ENCODE assay signal across 13 cellular contexts in the genomic region with DNA sequence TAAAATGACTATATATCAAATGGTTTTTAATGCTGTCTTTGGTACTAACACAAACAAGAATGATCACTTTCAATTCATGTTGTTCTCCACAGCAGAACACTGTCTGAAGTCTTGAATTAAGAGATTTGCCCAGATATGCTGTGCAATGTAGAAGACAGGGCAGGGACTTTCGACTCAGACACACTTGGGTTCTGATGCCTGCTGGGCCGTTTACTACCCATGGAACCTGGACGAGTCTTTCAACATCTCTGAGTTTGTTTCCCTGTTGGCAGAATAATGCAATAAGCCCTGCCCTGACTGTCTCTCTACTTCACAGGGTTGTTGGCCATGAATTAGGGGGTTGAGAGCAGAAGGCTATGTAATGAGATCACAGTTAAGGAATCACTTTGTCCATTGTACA.
DNase-seq lines count a peak whose midpoint lies in the region; ATAC-seq and TF ChIP-seq lines count a peak whose summit lies in the region.
"Had no signal": no experiment of that assay in that cellular context is flagged by ENCODE, and none has a peak within 500 bp of the region (broad histone marks: within the 10 kb centered on the region; RNA-seq: fewer than 3 reads in every experiment).

No MANE protein-coding gene starts in this region.

- peak; percentile 28 for ATAC-seq in GM19035 (IDR thresholded peaks at IDR 0.05; ENCODE audit: unreplicated experiment)
- ATAC-seq in HG03280 (IDR thresholded peaks at IDR 0.05; ENCODE audit: unreplicated experiment): peak; percentile 15
- no peak for ATAC-seq in CD8-positive, alpha-beta T cell

- no peak overlapping the region for H3K27ac Mint-ChIP-seq in CD8-positive, alpha-beta T cell

- no peak for TF ChIP-seq RAD21 in neural cell (conservative IDR thresholded peaks at IDR 0.05)

- H3K9me3 Mint-ChIP-seq in CD8-positive, alpha-beta T cell: no peaks in the 10 kb centered on the region

- H3K9ac ChIP-seq in neural cell (ENCODE audit: low read length): no peak overlapping the region

- no peaks in the 10 kb centered on the region for H3K79me2 ChIP-seq in neural cell (replicated peaks; ENCODE audit: insufficient read depth, low read length)

- no peaks in the 10 kb centered on the region for H3K9me2 ChIP-seq in neural cell (ENCODE audit: insufficient read depth, low read length)

- peak overlapping the region; percentile 14; the same call in 1 of the 2 replicates for H3K27ac ChIP-seq in WERI-Rb-1
- peak overlapping the region; percentile 78 for H3K27ac ChIP-seq in neural cell (ENCODE audit: low read length)
- H3K27ac ChIP-seq in CD8-positive, alpha-beta T cell (ENCODE audit: low read depth, low read length): no peak overlapping the region
- H3K27ac ChIP-seq: ovary had no signal

- no peak for TF ChIP-seq EP300 in neural cell (conservative IDR thresholded peaks at IDR 0.05; ENCODE audit: poor library complexity, severe bottlenecking)

- H3K4me3 ChIP-seq in WERI-Rb-1 (ENCODE audit: low read depth, low read length): no peak overlapping the region
- no peak overlapping the region for H3K4me3 ChIP-seq in neural cell (ENCODE audit: low read length)
- H3K4me3 ChIP-seq in CD8-positive, alpha-beta T cell (ENCODE audit: low read depth, low read length): no peak overlapping the region
- H3K4me3 ChIP-seq: ovary had no signal

- TF ChIP-seq CTCF in WERI-Rb-1 (IDR thresholded peaks at IDR 0.05; ENCODE audit: low read depth, low read length) (no peak), neural cell (IDR thresholded peaks at IDR 0.05; ENCODE audit: poor library complexity, severe bottlenecking) (no peak), GM10266 (IDR thresholded peaks at IDR 0.05; ENCODE audit: control insufficient read depth, insufficient read depth, low read depth, missing control alignments) (no peak)
- TF ChIP-seq CTCF in CD8-positive, alpha-beta T cell (IDR thresholded peaks at IDR 0.05): no peak

- no peaks in the 10 kb centered on the region for H3K4me1 Mint-ChIP-seq in CD8-positive, alpha-beta T cell (ENCODE audit: low read depth)

- no peaks in the 10 kb centered on the region for H3K27me3 Mint-ChIP-seq in CD8-positive, alpha-beta T cell (ENCODE audit: low read depth)

- no peaks in the 10 kb centered on the region for H3K4me1 ChIP-seq in CD8-positive, alpha-beta T cell (ENCODE audit: insufficient read depth, low read length)

- no peak overlapping the region for H2AFZ ChIP-seq in neural cell (ENCODE audit: low read depth, low read length)

- no peak overlapping the region for H3K4me2 ChIP-seq in neural cell (ENCODE audit: low read length)

- H3K36me3 ChIP-seq in WERI-Rb-1 (no peaks in the 10 kb centered on the region), neural cell (ENCODE audit: insufficient read depth, low read length) (no peaks in the 10 kb centered on the region)
- no peaks in the 10 kb centered on the region for H3K36me3 ChIP-seq in CD8-positive, alpha-beta T cell (ENCODE audit: insufficient read depth, low read length)
- H3K36me3 ChIP-seq: ovary had no signal

- POLR2A ChIA-PET in CD8-positive, alpha-beta T cell (lab: Charles Lee): no interaction called here

- H3K9me3 ChIP-seq in WERI-Rb-1 (ENCODE audit: severe bottlenecking) (no peaks in the 10 kb centered on the region), neural cell (ENCODE audit: low read length) (no peaks in the 10 kb centered on the region)
- H3K9me3 ChIP-seq in CD8-positive, alpha-beta T cell (ENCODE audit: low read length): no peaks in the 10 kb centered on the region
- H3K9me3 ChIP-seq: ovary had no signal

- no peaks in the 10 kb centered on the region for H3F3A ChIP-seq in neural cell (ENCODE audit: insufficient read depth, low read length, poor library complexity, severe bottlenecking)

- intact Hi-C loops in CD8-positive, alpha-beta T cell (cut with DNase I, micrococcal nuclease): no loop called here

- no peak overlapping the region for H3K4me3 Mint-ChIP-seq in CD8-positive, alpha-beta T cell

- no peaks in the 10 kb centered on the region for H3K27me3 ChIP-seq in WERI-Rb-1 (ENCODE audit: insufficient read depth, low read depth, severe bottlenecking)
- H3K27me3 ChIP-seq in neural cell (ENCODE audit: insufficient read depth, low read depth, low read length): no peaks in the 10 kb centered on the region
- peaks cover 6% of the 10 kb centered on the region for H3K27me3 ChIP-seq in CD8-positive, alpha-beta T cell (ENCODE audit: insufficient read depth, low read length)
- H3K27me3 ChIP-seq: ovary had no signal

- CTCF ChIA-PET in CD8-positive, alpha-beta T cell (lab: Charles Lee): no interaction called here

- DNase-seq in WERI-Rb-1 (no peak), cerebellar cortex (ENCODE audit: low spot score) (no peak), GM10266 (ENCODE audit: extremely low spot score) (no peak)
- no peak for DNase-seq in CD8-positive, alpha-beta T cell
- no peak for DNase-seq in activated CD4-positive, alpha-beta T cell treated with anti-CD3 and anti-CD28 coated beads, Interleukin-2, amount 50 U/mL, for 1 hour
- DNase-seq: amygdala; effector memory CD4-positive, alpha-beta T cell; NCI-H2029; ovary; T-helper 2 cell had no signal

- H4K20me1 ChIP-seq in neural cell (ENCODE audit: insufficient read depth): no peaks in the 10 kb centered on the region

- no peaks in the 10 kb centered on the region for H3K36me3 Mint-ChIP-seq in CD8-positive, alpha-beta T cell

TF ChIP-seq in neural cell, 6 proteins besides CTCF, POLR2A, EP300 and RAD21:
- TF ChIP-seq MXI1 (conservative IDR thresholded peaks at IDR 0.05; ENCODE audit: poor library complexity, severe bottlenecking): no peak
- TF ChIP-seq TAF1 (IDR thresholded peaks at IDR 0.05; ENCODE audit: low read depth): no peak
- TF ChIP-seq POLR2AphosphoS5 (IDR thresholded peaks at IDR 0.05): no peak
- TF ChIP-seq SMC3 (conservative IDR thresholded peaks at IDR 0.05; ENCODE audit: poor library complexity): no peak
- TF ChIP-seq, protein P1, sequence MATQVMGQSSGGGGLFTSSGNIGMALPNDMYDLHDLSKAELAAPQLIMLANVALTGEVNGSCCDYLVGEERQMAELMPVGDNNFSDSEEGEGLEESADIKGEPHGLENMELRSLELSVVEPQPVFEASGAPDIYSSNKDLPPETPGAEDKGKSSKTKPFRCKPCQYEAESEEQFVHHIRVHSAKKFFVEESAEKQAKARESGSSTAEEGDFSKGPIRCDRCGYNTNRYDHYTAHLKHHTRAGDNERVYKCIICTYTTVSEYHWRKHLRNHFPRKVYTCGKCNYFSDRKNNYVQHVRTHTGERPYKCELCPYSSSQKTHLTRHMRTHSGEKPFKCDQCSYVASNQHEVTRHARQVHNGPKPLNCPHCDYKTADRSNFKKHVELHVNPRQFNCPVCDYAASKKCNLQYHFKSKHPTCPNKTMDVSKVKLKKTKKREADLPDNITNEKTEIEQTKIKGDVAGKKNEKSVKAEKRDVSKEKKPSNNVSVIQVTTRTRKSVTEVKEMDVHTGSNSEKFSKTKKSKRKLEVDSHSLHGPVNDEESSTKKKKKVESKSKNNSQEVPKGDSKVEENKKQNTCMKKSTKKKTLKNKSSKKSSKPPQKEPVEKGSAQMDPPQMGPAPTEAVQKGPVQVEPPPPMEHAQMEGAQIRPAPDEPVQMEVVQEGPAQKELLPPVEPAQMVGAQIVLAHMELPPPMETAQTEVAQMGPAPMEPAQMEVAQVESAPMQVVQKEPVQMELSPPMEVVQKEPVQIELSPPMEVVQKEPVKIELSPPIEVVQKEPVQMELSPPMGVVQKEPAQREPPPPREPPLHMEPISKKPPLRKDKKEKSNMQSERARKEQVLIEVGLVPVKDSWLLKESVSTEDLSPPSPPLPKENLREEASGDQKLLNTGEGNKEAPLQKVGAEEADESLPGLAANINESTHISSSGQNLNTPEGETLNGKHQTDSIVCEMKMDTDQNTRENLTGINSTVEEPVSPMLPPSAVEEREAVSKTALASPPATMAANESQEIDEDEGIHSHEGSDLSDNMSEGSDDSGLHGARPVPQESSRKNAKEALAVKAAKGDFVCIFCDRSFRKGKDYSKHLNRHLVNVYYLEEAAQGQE (IDR thresholded peaks at IDR 0.05; ENCODE audit: borderline replicate concordance): no peak
- no peak for TF ChIP-seq EZH2 (IDR thresholded peaks at IDR 0.05; ENCODE audit: borderline replicate concordance, insufficient read depth, low read length, poor library complexity, severe bottlenecking)
